Comparison of ENCODE assay signal across 8 cellular contexts in the genomic region with DNA sequence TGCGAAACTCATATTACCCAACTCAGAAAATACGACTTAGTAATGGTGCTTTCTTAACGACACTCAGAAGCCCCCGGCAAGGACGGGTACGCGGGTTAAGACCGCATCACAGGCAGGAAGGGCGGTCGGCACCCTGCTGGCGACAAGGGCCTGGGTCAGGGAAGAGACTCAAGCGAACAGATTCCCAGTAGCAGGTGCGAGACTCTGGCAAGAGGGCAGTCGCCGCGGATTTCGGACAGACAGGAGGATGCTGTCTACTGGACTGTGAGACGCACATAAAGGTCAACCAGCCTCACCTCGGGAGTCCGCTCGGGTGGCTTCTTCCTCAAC. TPM values are rescaled to one million over a fixed set of nuclear protein-coding genes. Genes with fewer than 3 reads are reported as not detected.
A peak's percentile ranks its signal among the peaks of the same experiment; 100 is the strongest.
DNase-seq lines count a peak whose midpoint lies in the region; ATAC-seq and TF ChIP-seq lines count a peak whose summit lies in the region.

No MANE protein-coding gene starts in this region.

- peak overlapping the region; percentile 99 to 100 (median 99) for H3K27ac Mint-ChIP-seq in CD14-positive monocyte
- H3K27ac Mint-ChIP-seq in activated naive CD8-positive, alpha-beta T cell treated with anti-CD3 and anti-CD28 coated beads for 36 hours = peak overlapping the region; percentile 98

- DNase-seq in CD14-positive monocyte (ENCODE audit: low spot score) (peak; percentile 70), RWPE1 (ENCODE audit: low spot score) (peak; percentile 65), right atrium auricular region (ENCODE audit: low spot score) (peak; percentile 67), retinal pigment epithelial cell (ENCODE audit: low read depth) (no peak), NCI-H1048 (lab: John Stamatoyannopoulos, UW) (no peak)
- peak; percentile 67 for DNase-seq in activated naive CD8-positive, alpha-beta T cell treated with anti-CD3 and anti-CD28 coated beads for 36 hours

- peaks cover 17% of the 10 kb centered on the region for H3K4me1 Mint-ChIP-seq in CD14-positive monocyte
- H3K4me1 Mint-ChIP-seq in activated naive CD8-positive, alpha-beta T cell treated with anti-CD3 and anti-CD28 coated beads for 36 hours = peaks cover 24% of the 10 kb centered on the region

- H3K4me1 ChIP-seq in right atrium auricular region = peaks cover 0 to 47% of the 10 kb centered on the region in 2 donors

- H3K9me3 ChIP-seq in right atrium auricular region = no peaks in the 10 kb centered on the region

- H3K27ac ChIP-seq in RWPE1 (peak overlapping the region; percentile 99), right atrium auricular region (peak overlapping the region; percentile 90 to 95)

- no peaks in the 10 kb centered on the region for H3K27me3 ChIP-seq in right atrium auricular region

- H3K4me3 ChIP-seq in right atrium auricular region (peak overlapping the region; percentile 62 to 72), retinal pigment epithelial cell (ENCODE audit: low read length) (peak overlapping the region; percentile 96)

- TF ChIP-seq CTCF in CD14-positive monocyte (IDR thresholded peaks at IDR 0.05) (no peak), RWPE1 (conservative IDR thresholded peaks at IDR 0.05; ENCODE audit: low read depth) (no peak), right atrium auricular region (IDR thresholded peaks at IDR 0.05) (no peak), retinal pigment epithelial cell (conservative IDR thresholded peaks at IDR 0.05; ENCODE audit: low read depth, low read length) (peak; percentile 19)

- intact Hi-C loops in CD14-positive monocyte (cut with micrococcal nuclease) = loop anchor here in 1 of 2 donors (2.0 kb wide), 1 partner anchor 162 kb away; the partner anchor contains the start of gene FNIP1

- H3K36me3 ChIP-seq in right atrium auricular region = no peaks in the 10 kb centered on the region

- H3K36me3 Mint-ChIP-seq in CD14-positive monocyte = no peaks in the 10 kb centered on the region
- peaks cover 5% of the 10 kb centered on the region for H3K36me3 Mint-ChIP-seq in activated naive CD8-positive, alpha-beta T cell treated with anti-CD3 and anti-CD28 coated beads for 36 hours

- peak; percentile 19 for ATAC-seq in GM19035 (IDR thresholded peaks at IDR 0.05; ENCODE audit: unreplicated experiment)
- ATAC-seq in HG03354 (IDR thresholded peaks at IDR 0.05; ENCODE audit: poor library complexity, severe bottlenecking, unreplicated experiment) = peak; percentile 26

- POLR2A ChIA-PET in RWPE1 (lab: Yijun Ruan, JAX; ENCODE audit: low non-redundant PET) = no interaction called here

- H3K9me3 Mint-ChIP-seq in CD14-positive monocyte = no peaks in the 10 kb centered on the region
- no peaks in the 10 kb centered on the region for H3K9me3 Mint-ChIP-seq in activated naive CD8-positive, alpha-beta T cell treated with anti-CD3 and anti-CD28 coated beads for 36 hours

- peak overlapping the region; percentile 91 to 97 for H3K4me3 Mint-ChIP-seq in CD14-positive monocyte
- H3K4me3 Mint-ChIP-seq in activated naive CD8-positive, alpha-beta T cell treated with anti-CD3 and anti-CD28 coated beads for 36 hours = peak overlapping the region; percentile 96

- CTCF ChIA-PET in RWPE1 (lab: Yijun Ruan, JAX) = no interaction called here

- H3K27me3 Mint-ChIP-seq in CD14-positive monocyte (ENCODE audit: low read depth in 3 of 3) = no peaks in the 10 kb centered on the region
- no peaks in the 10 kb centered on the region for H3K27me3 Mint-ChIP-seq in activated naive CD8-positive, alpha-beta T cell treated with anti-CD3 and anti-CD28 coated beads for 36 hours

RNA-seq across cellular contexts. Expression of gene RAPGEF6, which starts 0.4 kb away (rescaled TPM):
- 1 to 10 TPM; 2.9 to 4.8 TPM for polyA plus RNA-seq in CD14-positive monocyte
- total RNA-seq in activated naive CD8-positive, alpha-beta T cell treated with anti-CD3 and anti-CD28 coated beads for 36 hours = 10 to 100 TPM; 25.7 to 26.0 TPM
- total RNA-seq in right atrium auricular region = 10 to 100 TPM; 10.0 to 14.0 TPM

Comparison
In these comparisons a context has a peak if more than half of its experiments do, and no peak if none do; other contexts are left out.
1. DNase-seq: peak in CD14-positive monocyte (single experiment), RWPE1 (single experiment), activated naive CD8-positive, alpha-beta T cell treated with anti-CD3 and anti-CD28 coated beads for 36 hours (single experiment) and right atrium auricular region (single experiment); none in retinal pigment epithelial cell (single experiment) and NCI-H1048 (single experiment).